Comparison of ENCODE assay signal across 2 cellular contexts in genomic region chr12:129961856-129962255, GRCh38.
TF ChIP-seq lines count a peak whose summit lies in the region.

No MANE protein-coding gene starts in this region.

TF ChIP-seq in HEK293, 187 proteins besides CTCF, POLR2A, EP300 and RAD21 (continued from another document):
- no peak for TF ChIP-seq ZNF488 (tag by site-specific recombination; IDR thresholded peaks at IDR 0.05)

TF ChIP-seq in K562, 482 proteins besides CTCF, POLR2A, EP300 and RAD21 (continued from another document):
- peak; percentile 64; the same call in 1 of the 2 replicates for TF ChIP-seq ZNF512 (tag; IDR thresholded peaks at IDR 0.05)
TF ChIP-seq in K562: peak in this region for 1.
